20 cellular contexts compared by ENCODE assay signal in the genomic region with DNA sequence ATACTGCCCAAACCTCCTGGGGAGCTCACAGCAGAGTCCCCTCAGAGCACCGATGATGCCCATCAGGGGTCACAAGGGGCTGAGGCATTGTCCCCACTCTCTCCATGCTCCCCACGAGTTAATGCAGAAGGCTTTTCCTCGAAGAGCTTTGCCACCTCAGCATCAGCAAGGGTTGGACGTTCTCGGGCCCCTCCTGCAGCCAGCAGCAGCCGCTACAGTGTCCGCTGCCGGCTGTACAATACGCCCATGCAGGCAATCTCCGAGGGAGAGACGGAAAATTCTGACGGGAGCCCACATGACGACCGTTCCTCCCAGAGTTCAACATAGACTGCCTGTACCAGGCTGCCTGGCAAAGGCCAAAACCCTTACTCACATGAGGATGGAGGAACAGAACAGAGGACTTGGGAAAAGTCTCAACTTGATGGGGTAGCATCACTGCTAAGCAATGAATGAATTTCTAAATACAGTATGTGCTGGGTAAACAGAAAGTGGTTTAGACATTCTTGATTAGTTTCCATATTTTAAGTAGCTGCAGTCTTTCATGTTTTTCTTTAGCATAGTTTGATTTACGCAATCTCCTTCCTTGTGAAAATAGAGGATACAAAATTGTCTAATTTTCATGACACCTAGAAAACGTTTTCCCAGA.
"Had no signal": no experiment of that assay in that cellular context is flagged by ENCODE, and none has a peak within 500 bp of the region (broad histone marks: within the 10 kb centered on the region; RNA-seq: fewer than 3 reads in every experiment).

No MANE protein-coding gene starts in this region.

- H3K36me3 ChIP-seq: suprapubic skin had no signal

- H3K4me3 ChIP-seq: coronary artery, esophagus muscularis mucosa, hepatocyte, suprapubic skin had no signal

- H3K27me3 ChIP-seq: esophagus muscularis mucosa, hepatocyte, suprapubic skin had no signal

- DNase-seq: activated CD4-positive, alpha-beta T cell treated with anti-CD3 and anti-CD28 coated beads, Interleukin-2, amount 50 U/mL, for 4 hours; activated CD4-positive, CD25-positive, alpha-beta regulatory T cell treated with anti-CD3 and anti-CD28 coated beads, Interleukin-2, amount 50 U/mL, for 72 hours; activated naive CD4-positive, alpha-beta T cell treated with anti-CD3 and anti-CD28 coated beads, Interleukin-2, amount 10 ng/mL, durations not matched to agents 7 days and 5 days; kidney; left ventricle myocardium superior; nucleus accumbens; small intestine; stimulated activated CD4-positive, alpha-beta T cell treated with anti-CD3 and anti-CD28 coated beads, Interleukin-4, amount 100 ng/mL, for 4 hours; stimulated activated CD8-positive, alpha-beta memory T cell treated with anti-CD3 and anti-CD28 coated beads, Interleukin-4, amount 100 ng/mL, for 48 hours; stimulated activated naive CD8-positive, alpha-beta T cell treated with anti-CD3 and anti-CD28 coated beads, Interleukin-15, Interleukin-2, amounts not matched to agents 100 U/mL and 50 U/mL, for 24 hours; T-cell; T1000; trophoblast cell had no signal

- H3K27ac ChIP-seq: esophagus muscularis mucosa, hepatocyte, suprapubic skin had no signal

- H3K4me2 ChIP-seq: hepatocyte had no signal

- ATAC-seq: left ventricle myocardium superior; natural killer cell treated with Interleukin-12 subunit alpha and Interleukin-12 subunit beta and Interleukin-15 and Interleukin-18, amount 100 ng/mL, for 72 hours; stimulated activated naive CD8-positive, alpha-beta T cell treated with anti-CD3 and anti-CD28 coated beads, Interleukin-15, Interleukin-2, amounts not matched to agents 100 U/mL and 50 U/mL, for 24 hours; T-cell had no signal

- H2AFZ ChIP-seq: hepatocyte had no signal

- H3K4me1 Mint-ChIP-seq: memory B cell had no signal

- H3K9me3 Mint-ChIP-seq: activated naive CD4-positive, alpha-beta T cell treated with anti-CD3 and anti-CD28 coated beads, Interleukin-2, amount 10 ng/mL, durations not matched to agents 7 days and 5 days; activated T-helper 2 cell treated with anti-CD3 and anti-CD28 coated beads, Interferon-gamma antibody, Interleukin-2, Interleukin-4, amounts not matched to agents 10 μg/mL and 5 μg/mL and 100 μg/mL, durations not matched to agents 14 hours and 24 hours and 36 hours; memory B cell; natural killer cell treated with Interleukin-12 subunit alpha and Interleukin-12 subunit beta and Interleukin-15 and Interleukin-18, amount 100 ng/mL, for 72 hours; T-cell had no signal

- H3K9me3 ChIP-seq: esophagus muscularis mucosa, suprapubic skin had no signal

- H3K36me3 Mint-ChIP-seq: activated naive CD4-positive, alpha-beta T cell treated with anti-CD3 and anti-CD28 coated beads, Interleukin-2, amount 10 ng/mL, durations not matched to agents 7 days and 5 days; memory B cell; natural killer cell treated with Interleukin-12 subunit alpha and Interleukin-12 subunit beta and Interleukin-15 and Interleukin-18, amount 100 ng/mL, for 72 hours; T-cell had no signal

- H3K27ac Mint-ChIP-seq: activated naive CD4-positive, alpha-beta T cell treated with anti-CD3 and anti-CD28 coated beads, Interleukin-2, amount 10 ng/mL, durations not matched to agents 7 days and 5 days; activated T-helper 2 cell treated with anti-CD3 and anti-CD28 coated beads, Interferon-gamma antibody, Interleukin-2, Interleukin-4, amounts not matched to agents 10 μg/mL and 5 μg/mL and 100 μg/mL, durations not matched to agents 14 hours and 24 hours and 36 hours; memory B cell; natural killer cell treated with Interleukin-12 subunit alpha and Interleukin-12 subunit beta and Interleukin-15 and Interleukin-18, amount 100 ng/mL, for 72 hours; T-cell had no signal

- H3K4me3 Mint-ChIP-seq: activated naive CD4-positive, alpha-beta T cell treated with anti-CD3 and anti-CD28 coated beads, Interleukin-2, amount 10 ng/mL, durations not matched to agents 7 days and 5 days; memory B cell; natural killer cell treated with Interleukin-12 subunit alpha and Interleukin-12 subunit beta and Interleukin-15 and Interleukin-18, amount 100 ng/mL, for 72 hours; T-cell had no signal
